13 cellular contexts compared by ENCODE assay signal in the genomic region with DNA sequence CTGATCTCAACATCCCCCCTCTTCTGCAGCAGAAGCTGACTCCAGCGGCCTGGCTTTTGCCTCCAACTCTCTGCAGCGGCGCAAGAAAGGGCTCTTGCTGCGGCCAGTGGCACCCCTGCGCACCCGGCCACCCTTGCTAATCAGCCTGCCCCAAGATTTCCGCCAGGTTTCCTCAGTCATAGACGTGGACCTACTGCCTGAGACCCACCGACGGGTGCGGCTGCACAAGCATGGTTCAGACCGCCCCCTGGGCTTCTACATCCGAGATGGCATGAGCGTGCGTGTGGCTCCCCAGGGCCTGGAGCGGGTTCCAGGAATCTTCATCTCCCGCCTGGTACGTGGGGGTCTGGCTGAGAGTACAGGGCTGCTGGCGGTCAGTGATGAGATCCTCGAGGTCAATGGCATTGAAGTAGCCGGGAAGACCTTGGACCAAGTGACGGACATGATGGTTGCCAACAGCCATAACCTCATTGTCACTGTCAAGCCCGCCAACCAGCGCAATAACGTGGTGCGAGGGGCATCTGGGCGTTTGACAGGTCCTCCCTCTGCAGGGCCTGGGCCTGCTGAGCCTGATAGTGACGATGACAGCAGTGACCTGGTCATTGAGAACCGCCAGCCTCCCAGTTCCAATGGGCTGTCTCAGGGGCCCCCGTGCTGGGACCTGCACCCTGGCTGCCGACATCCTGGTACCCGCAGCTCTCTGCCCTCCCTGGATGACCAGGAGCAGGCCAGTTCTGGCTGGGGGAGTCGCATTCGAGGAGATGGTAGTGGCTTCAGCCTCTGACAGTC. TPM values are rescaled to one million over a fixed set of nuclear protein-coding genes. Genes with fewer than 3 reads are reported as not detected.
DNase-seq lines count a peak whose midpoint lies in the region; ATAC-seq, FAIRE-seq and TF ChIP-seq lines count a peak whose summit lies in the region.
"Had no signal": no experiment of that assay in that cellular context is flagged by ENCODE, and none has a peak within 500 bp of the region (broad histone marks: within the 10 kb centered on the region; RNA-seq: fewer than 3 reads in every experiment).

No MANE protein-coding gene starts in this region.

- H3K79me2 ChIP-seq in DND-41 (ENCODE audit: insufficient read depth, low read length) = peaks cover 26% of the 10 kb centered on the region

- no peak overlapping the region for H3K27ac ChIP-seq in DND-41 (ENCODE audit: low read length)
- no peak overlapping the region for H3K27ac ChIP-seq in kidney (ENCODE audit: low read depth in 2 of 2, low read length in 2 of 2)

- no peaks in the 10 kb centered on the region for H3K27me3 Mint-ChIP-seq in activated T-helper 1 cell treated with anti-CD3 and anti-CD28 coated beads, Interleukin-12 subunit alpha, Interleukin-12 subunit beta, Interleukin-2, Interleukin-4 antibody, amounts not matched to agents 30 ng/mL and 10 ng/mL and 1 ng/mL, durations not matched to agents 14 hours and 24 hours and 36 hours (ENCODE audit: insufficient read depth)

- peaks cover 52% of the 10 kb centered on the region for H3K36me3 ChIP-seq in DND-41 (ENCODE audit: insufficient read depth, low read length)
- peaks cover 0 to 3% of the 10 kb centered on the region in 2 donors for H3K36me3 ChIP-seq in kidney (ENCODE audit: control insufficient read depth in 1 of 2, insufficient read depth in 2 of 2, low read length in 2 of 2)

- ATAC-seq in DND-41 (ENCODE audit: insufficient read depth, low read depth) (no peak), GM19397 (IDR thresholded peaks at IDR 0.05; ENCODE audit: unreplicated experiment) (no peak), HG03025 (IDR thresholded peaks at IDR 0.05; ENCODE audit: low FRiP score, unreplicated experiment) (no peak)

- H3K4me3 ChIP-seq in DND-41 (ENCODE audit: low read depth in 1 of 2, low read length in 2 of 2) = no peak overlapping the region
- H3K4me3 ChIP-seq in kidney (ENCODE audit: low read length in 2 of 2) = no peak overlapping the region

- H3K27me3 ChIP-seq in DND-41 (ENCODE audit: insufficient read depth, low read length, poor library complexity) = no peaks in the 10 kb centered on the region
- H3K27me3 ChIP-seq: ascending aorta had no signal

- peaks cover 29% of the 10 kb centered on the region; the same call in 1 of the 2 replicates for H4K20me1 ChIP-seq in DND-41 (ENCODE audit: insufficient read depth, low read length)

- FAIRE-seq in kidney (lab: Jason Lieb, UNC) = no peak
- FAIRE-seq: endometrium, GM19239, small intestine had no signal

- H3K9me3 Mint-ChIP-seq in activated T-helper 1 cell treated with anti-CD3 and anti-CD28 coated beads, Interleukin-12 subunit alpha, Interleukin-12 subunit beta, Interleukin-2, Interleukin-4 antibody, amounts not matched to agents 30 ng/mL and 10 ng/mL and 1 ng/mL, durations not matched to agents 14 hours and 24 hours and 36 hours = no peaks in the 10 kb centered on the region
- H3K9me3 Mint-ChIP-seq: HFFc6 had no signal

- peak overlapping the region; percentile 97 for H3K4me2 ChIP-seq in DND-41 (ENCODE audit: insufficient read depth, low read length)

- TF ChIP-seq CTCF in DND-41 (IDR thresholded peaks at IDR 0.05; ENCODE audit: borderline replicate concordance, extremely low read depth, low read length, poor library complexity, severe bottlenecking) (no peak), kidney (IDR thresholded peaks at IDR 0.05; ENCODE audit: borderline replicate concordance, extremely low read depth, insufficient read depth) (no peak)

- peaks cover 53% of the 10 kb centered on the region for H3K4me1 ChIP-seq in DND-41 (ENCODE audit: insufficient read depth, low read length)
- H3K4me1 ChIP-seq in kidney (ENCODE audit: control insufficient read depth in 1 of 2, insufficient read depth in 1 of 2, low read depth in 1 of 2, low read length in 2 of 2) = peaks cover 9 to 29% of the 10 kb centered on the region in 2 donors

- H2AFZ ChIP-seq in DND-41 (ENCODE audit: low read depth, low read length) = no peak overlapping the region

- peak overlapping the region; percentile 90 for H3K4me3 Mint-ChIP-seq in activated T-helper 1 cell treated with anti-CD3 and anti-CD28 coated beads, Interleukin-12 subunit alpha, Interleukin-12 subunit beta, Interleukin-2, Interleukin-4 antibody, amounts not matched to agents 30 ng/mL and 10 ng/mL and 1 ng/mL, durations not matched to agents 14 hours and 24 hours and 36 hours

- H3K9me3 ChIP-seq in DND-41 (ENCODE audit: insufficient read depth, low read length, severe bottlenecking) (no peaks in the 10 kb centered on the region), kidney (ENCODE audit: control insufficient read depth in 1 of 2, low read length in 2 of 2) (no peaks in the 10 kb centered on the region)
- H3K9me3 ChIP-seq: ascending aorta had no signal

- no peaks in the 10 kb centered on the region for H3K36me3 Mint-ChIP-seq in activated T-helper 1 cell treated with anti-CD3 and anti-CD28 coated beads, Interleukin-12 subunit alpha, Interleukin-12 subunit beta, Interleukin-2, Interleukin-4 antibody, amounts not matched to agents 30 ng/mL and 10 ng/mL and 1 ng/mL, durations not matched to agents 14 hours and 24 hours and 36 hours (ENCODE audit: low read depth)

- H3K9ac ChIP-seq in DND-41 (ENCODE audit: low read depth, low read length) = 0 out of 2 replicates have a peak overlapping the region, but pooled peaks have one; percentile 51
- H3K9ac ChIP-seq in kidney (ENCODE audit: low read length in 2 of 2) = no peak overlapping the region

- H3K4me1 Mint-ChIP-seq in activated T-helper 1 cell treated with anti-CD3 and anti-CD28 coated beads, Interleukin-12 subunit alpha, Interleukin-12 subunit beta, Interleukin-2, Interleukin-4 antibody, amounts not matched to agents 30 ng/mL and 10 ng/mL and 1 ng/mL, durations not matched to agents 14 hours and 24 hours and 36 hours (ENCODE audit: low read depth) = peaks cover 20% of the 10 kb centered on the region

- H3K27ac Mint-ChIP-seq in activated T-helper 1 cell treated with anti-CD3 and anti-CD28 coated beads, Interleukin-12 subunit alpha, Interleukin-12 subunit beta, Interleukin-2, Interleukin-4 antibody, amounts not matched to agents 30 ng/mL and 10 ng/mL and 1 ng/mL, durations not matched to agents 14 hours and 24 hours and 36 hours = peak overlapping the region; percentile 86

- DNase-seq in 8988T = peak; percentile 27
- no peak for DNase-seq in DND-41
- DNase-seq in activated T-helper 1 cell treated with anti-CD3 and anti-CD28 coated beads, Interleukin-12 subunit alpha, Interleukin-12 subunit beta, Interleukin-2, Interleukin-4 antibody, amounts not matched to agents 30 ng/mL and 10 ng/mL and 1 ng/mL, durations not matched to agents 14 hours and 24 hours and 36 hours (ENCODE audit: low spot score) = no peak
- peak; percentile 77 for DNase-seq in kidney
- DNase-seq in D341Med (ENCODE audit: low spot score) = no peak
- no peak for DNase-seq in pons (ENCODE audit: low spot score)
- DNase-seq: small intestine had no signal

- intact Hi-C loops in activated T-helper 1 cell treated with anti-CD3 and anti-CD28 coated beads, Interleukin-12 subunit alpha, Interleukin-12 subunit beta, Interleukin-2, Interleukin-4 antibody, amounts not matched to agents 30 ng/mL and 10 ng/mL and 1 ng/mL, durations not matched to agents 14 hours and 24 hours and 36 hours (cut with micrococcal nuclease) = loop anchor here (2.0 to 5.0 kb wide), 4 partner anchors 115 to 435 kb away; a partner anchor contains a TSS
- intact Hi-C loops in kidney (cut with DNase I) = no loop called here

RNA-seq across cellular contexts. Expression of a gene that starts 1.3 kb away (rescaled TPM):
- 13.4 and 16.1 TPM in 2 replicates for total RNA-seq in activated T-helper 1 cell treated with anti-CD3 and anti-CD28 coated beads, Interleukin-12 subunit alpha, Interleukin-12 subunit beta, Interleukin-2, Interleukin-4 antibody, amounts not matched to agents 30 ng/mL and 10 ng/mL and 1 ng/mL, durations not matched to agents 14 hours and 24 hours and 36 hours
- 6.1 TPM for total RNA-seq in kidney
- 17.1 TPM for polyA plus RNA-seq in kidney (ENCODE audit: insufficient read depth, low read depth, low replicate concordance)

RNA-seq across cellular contexts. Expression of a gene that starts 2.0 kb away (rescaled TPM):
- total RNA-seq in activated T-helper 1 cell treated with anti-CD3 and anti-CD28 coated beads, Interleukin-12 subunit alpha, Interleukin-12 subunit beta, Interleukin-2, Interleukin-4 antibody, amounts not matched to agents 30 ng/mL and 10 ng/mL and 1 ng/mL, durations not matched to agents 14 hours and 24 hours and 36 hours = 56.7 and 59.1 TPM in 2 replicates
- 15.2 TPM for total RNA-seq in kidney
- polyA plus RNA-seq in kidney (ENCODE audit: insufficient read depth, low read depth, low replicate concordance) = 20.0 TPM

RNA-seq across cellular contexts. Expression of a gene that starts 4.5 kb away (rescaled TPM):
- total RNA-seq in activated T-helper 1 cell treated with anti-CD3 and anti-CD28 coated beads, Interleukin-12 subunit alpha, Interleukin-12 subunit beta, Interleukin-2, Interleukin-4 antibody, amounts not matched to agents 30 ng/mL and 10 ng/mL and 1 ng/mL, durations not matched to agents 14 hours and 24 hours and 36 hours = 11.0 and 11.8 TPM in 2 replicates
- total RNA-seq in kidney = 30.2 TPM
- 38.3 TPM for polyA plus RNA-seq in kidney (ENCODE audit: insufficient read depth, low read depth, low replicate concordance)

RNA-seq across cellular contexts. Expression of a gene that starts 4.6 kb away (rescaled TPM):
- total RNA-seq in activated T-helper 1 cell treated with anti-CD3 and anti-CD28 coated beads, Interleukin-12 subunit alpha, Interleukin-12 subunit beta, Interleukin-2, Interleukin-4 antibody, amounts not matched to agents 30 ng/mL and 10 ng/mL and 1 ng/mL, durations not matched to agents 14 hours and 24 hours and 36 hours = 0.86 and 1.4 TPM in 2 replicates
- total RNA-seq in kidney = 6.6 TPM
- polyA plus RNA-seq in kidney (ENCODE audit: insufficient read depth, low read depth, low replicate concordance) = 11.2 TPM

RNA-seq across cellular contexts. Expression of a gene that starts 17.1 kb away (rescaled TPM):
- 228 and 238 TPM in 2 replicates for total RNA-seq in activated T-helper 1 cell treated with anti-CD3 and anti-CD28 coated beads, Interleukin-12 subunit alpha, Interleukin-12 subunit beta, Interleukin-2, Interleukin-4 antibody, amounts not matched to agents 30 ng/mL and 10 ng/mL and 1 ng/mL, durations not matched to agents 14 hours and 24 hours and 36 hours
- total RNA-seq in kidney = 7.1 TPM
- polyA plus RNA-seq in kidney (ENCODE audit: insufficient read depth, low read depth, low replicate concordance) = 0.30 TPM

Comparison
In these comparisons a context has a peak if more than half of its experiments do, and no peak if none do; other contexts are left out.
1. DNase-seq: peak in 8988T (single experiment) and kidney (single experiment); none in DND-41 (single experiment), activated T-helper 1 cell treated with anti-CD3 and anti-CD28 coated beads, Interleukin-12 subunit alpha, Interleukin-12 subunit beta, Interleukin-2, Interleukin-4 antibody, amounts not matched to agents 30 ng/mL and 10 ng/mL and 1 ng/mL, durations not matched to agents 14 hours and 24 hours and 36 hours (single experiment), D341Med (single experiment) and pons (single experiment).